ENCODE assay signal across 8 cellular contexts in the genomic region with DNA sequence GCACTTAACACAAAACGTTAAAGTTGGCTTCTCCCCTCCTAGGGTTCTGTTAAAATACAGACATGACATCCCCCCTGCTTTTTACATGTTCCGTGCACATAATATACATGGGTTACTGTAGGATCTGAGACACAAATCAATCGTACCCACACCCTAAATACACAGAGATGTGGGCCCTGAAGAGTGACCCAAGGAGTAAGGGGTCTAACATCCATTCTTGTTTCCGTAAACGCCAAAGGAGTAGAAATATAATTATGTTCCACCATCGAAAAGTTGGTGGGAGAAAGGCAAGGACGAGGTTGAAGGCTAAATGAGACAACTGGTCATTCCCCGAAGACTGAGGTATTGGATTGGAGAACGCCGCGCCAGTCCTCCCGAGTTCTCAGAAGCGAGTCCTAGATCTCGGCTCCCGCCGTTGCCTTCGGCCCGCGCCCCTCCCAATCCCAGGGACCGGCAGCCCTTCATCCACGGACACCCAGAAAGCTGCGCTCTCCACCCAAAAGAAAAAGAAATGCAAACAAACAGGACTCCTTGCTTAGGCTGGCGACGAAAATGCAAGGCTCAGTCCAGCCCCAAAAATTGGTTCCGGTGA. TPM values are rescaled to one million over a fixed set of nuclear protein-coding genes. Genes with fewer than 3 reads are reported as not detected.
DNase-seq lines count a peak whose midpoint lies in the region; ATAC-seq and TF ChIP-seq lines count a peak whose summit lies in the region.

No MANE protein-coding gene starts in this region.

- no peak overlapping the region for H3K27ac ChIP-seq in CD4-positive, CD25-positive, alpha-beta regulatory T cell (ENCODE audit: insufficient read depth, low read length, poor library complexity, severe bottlenecking)
- no peak overlapping the region; the same call in 1 of the 2 replicates for H3K27ac ChIP-seq in Panc1 (ENCODE audit: low read length)
- no peak overlapping the region for H3K27ac ChIP-seq in esophagus squamous epithelium
- H3K27ac ChIP-seq in osteoblast (ENCODE audit: low read depth, low read length) = peak overlapping the region; percentile 85
- no peak overlapping the region for H3K27ac ChIP-seq in left lung

- CTCF ChIA-PET in Panc1 (lab: Charles Lee) = interaction anchor here (0.5 kb wide), 1 partner anchor 74 kb away, joined by 4 read pairs; no protein-coding TSS in a partner anchor

- peaks cover 4 to 47% (median 16%) of the 10 kb centered on the region in 4 donors for H3K4me1 Mint-ChIP-seq in CD4-positive, CD25-positive, alpha-beta regulatory T cell

- H3K27me3 ChIP-seq in CD4-positive, CD25-positive, alpha-beta regulatory T cell (ENCODE audit: control insufficient read depth, insufficient read depth, low read length) = peaks cover 47% of the 10 kb centered on the region
- H3K27me3 ChIP-seq in Panc1 (ENCODE audit: control insufficient read depth, insufficient read depth, low read length) (no peaks in the 10 kb centered on the region; the same call in 1 of the 2 replicates), esophagus squamous epithelium (peaks cover 27 to 100% (median 76%) of the 10 kb centered on the region in 4 donors), osteoblast (ENCODE audit: insufficient read depth, low read length) (no peaks in the 10 kb centered on the region), left lung (peaks cover 100% of the 10 kb centered on the region in 2 donors)

- intact Hi-C loops in Panc1 (cut with micrococcal nuclease; ENCODE audit: unreplicated experiment) (no loop called here), esophagus squamous epithelium (cut with DNase I) (no loop called here), mucosa of descending colon (cut with DNase I, micrococcal nuclease) (no loop called here), left lung (cut with DNase I) (no loop called here)

- no peak overlapping the region for H3K27ac Mint-ChIP-seq in CD4-positive, CD25-positive, alpha-beta regulatory T cell

- H3K4me1 ChIP-seq in CD4-positive, CD25-positive, alpha-beta regulatory T cell (ENCODE audit: control insufficient read depth, insufficient read depth, low read length, poor library complexity, severe bottlenecking) = no peaks in the 10 kb centered on the region
- H3K4me1 ChIP-seq in Panc1 (ENCODE audit: control insufficient read depth, insufficient read depth, low read length) (0 out of 2 replicates have a peak, but pooled peaks cover 5% of the 10 kb centered on the region), esophagus squamous epithelium (peaks cover 12 to 53% (median 23%) of the 10 kb centered on the region in 3 donors), osteoblast (ENCODE audit: insufficient read depth, low read length) (peaks cover 29% of the 10 kb centered on the region), mucosa of descending colon (ENCODE audit: low read depth) (peaks cover 18% of the 10 kb centered on the region), left lung (peaks cover 0 to 40% of the 10 kb centered on the region in 2 donors)

- no peak overlapping the region for H3K4me3 ChIP-seq in CD4-positive, CD25-positive, alpha-beta regulatory T cell (ENCODE audit: low read depth, low read length)
- peak overlapping the region; percentile 45 to 48 for H3K4me3 ChIP-seq in Panc1 (ENCODE audit: low read depth in 2 of 2, low read length in 2 of 2)
- H3K4me3 ChIP-seq in esophagus squamous epithelium = peak overlapping the region; percentile 27 to 64 (median 38)
- H3K4me3 ChIP-seq in osteoblast (ENCODE audit: insufficient read depth, low read length) = peak overlapping the region; percentile 81
- H3K4me3 ChIP-seq in mucosa of descending colon = no peak overlapping the region
- peak overlapping the region in 1 of 2 donors; percentile 23 for H3K4me3 ChIP-seq in left lung

- peaks cover 0 to 13% (median 0%) of the 10 kb centered on the region in 7 donors for H3K9me3 Mint-ChIP-seq in CD4-positive, CD25-positive, alpha-beta regulatory T cell

- H3K36me3 Mint-ChIP-seq in CD4-positive, CD25-positive, alpha-beta regulatory T cell = no peaks in the 10 kb centered on the region

- H3K4me2 ChIP-seq in osteoblast (ENCODE audit: insufficient read depth, low read length) = peak overlapping the region; percentile 97

- WGBS in esophagus squamous epithelium, 2 donors = 13 to 17% methylated on average over 22 to 24 of the region's 25 CpGs

- BruUV-seq in Panc1 (replicated peaks; lab: Mats Ljungman, UMichigan) = no TSS peak

- peaks cover 3% of the 10 kb centered on the region for H4K20me1 ChIP-seq in osteoblast (ENCODE audit: insufficient read depth, low read length)

- peak overlapping the region in 3 of 4 donors; percentile 5 to 76 (median 74) for H3K4me3 Mint-ChIP-seq in CD4-positive, CD25-positive, alpha-beta regulatory T cell

- H3K27me3 Mint-ChIP-seq in CD4-positive, CD25-positive, alpha-beta regulatory T cell = peaks cover 97% of the 10 kb centered on the region

- ATAC-seq in CD4-positive, CD25-positive, alpha-beta regulatory T cell (ENCODE audit: low read depth in 2 of 2) = no peak
- ATAC-seq in Panc1 = peak; percentile 68
- no peak for ATAC-seq in mucosa of descending colon
- no peak for ATAC-seq in activated CD4-positive, CD25-positive, alpha-beta regulatory T cell treated with anti-CD3 and anti-CD28 coated beads, Interleukin-2, amount 50 U/mL, for 24 hours
- no peak for ATAC-seq in left lung
- ATAC-seq in GM19395 (IDR thresholded peaks at IDR 0.05; ENCODE audit: unreplicated experiment) = no peak

- H3K36me3 ChIP-seq in CD4-positive, CD25-positive, alpha-beta regulatory T cell (ENCODE audit: control insufficient read depth, insufficient read depth, low read length) = no peaks in the 10 kb centered on the region
- H3K36me3 ChIP-seq in Panc1 (ENCODE audit: control insufficient read depth, insufficient read depth, low read length) (no peaks in the 10 kb centered on the region), esophagus squamous epithelium (no peaks in the 10 kb centered on the region), osteoblast (ENCODE audit: insufficient read depth, low read length) (no peaks in the 10 kb centered on the region), mucosa of descending colon (ENCODE audit: low read depth) (no peaks in the 10 kb centered on the region), left lung (no peaks in the 10 kb centered on the region)

- no peak for TF ChIP-seq POLR2A in esophagus squamous epithelium (IDR thresholded peaks at IDR 0.05)

- H3K9me3 ChIP-seq in CD4-positive, CD25-positive, alpha-beta regulatory T cell (ENCODE audit: control insufficient read depth in 2 of 2, low read length in 2 of 2) = peaks cover 0 to 4% of the 10 kb centered on the region in 2 experiments
- no peaks in the 10 kb centered on the region for H3K9me3 ChIP-seq in Panc1 (ENCODE audit: control insufficient read depth, insufficient read depth, low read depth, low read length)
- peaks cover 0 to 9% (median 0%) of the 10 kb centered on the region in 3 donors for H3K9me3 ChIP-seq in esophagus squamous epithelium
- no peaks in the 10 kb centered on the region for H3K9me3 ChIP-seq in osteoblast (ENCODE audit: low read depth, low read length)
- no peaks in the 10 kb centered on the region for H3K9me3 ChIP-seq in mucosa of descending colon
- no peaks in the 10 kb centered on the region for H3K9me3 ChIP-seq in left lung

- TF ChIP-seq CTCF in Panc1 (IDR thresholded peaks at IDR 0.05) (no peak), esophagus squamous epithelium (IDR thresholded peaks at IDR 0.05) (no peak), osteoblast (IDR thresholded peaks at IDR 0.05; ENCODE audit: extremely low read depth, low read depth, low read length) (no peak), mucosa of descending colon (IDR thresholded peaks at IDR 0.05) (no peak), left lung (IDR thresholded peaks at IDR 0.05) (no peak)

- in situ Hi-C loops in Panc1 (cut with HindIII; ENCODE audit: low pct_unique_long_range_greater_than_20kb, low sequenced_read_pairs) = no loop called here

- peaks cover 58% of the 10 kb centered on the region for H3K79me2 ChIP-seq in osteoblast (ENCODE audit: insufficient read depth, low read length)

- H2AFZ ChIP-seq in osteoblast (ENCODE audit: low read length) = peak overlapping the region; percentile 5

- POLR2A ChIA-PET in Panc1 (lab: Charles Lee) = no interaction called here

- no peak for DNase-seq in CD4-positive, CD25-positive, alpha-beta regulatory T cell
- DNase-seq in Panc1 (ENCODE audit: low read depth, low spot score) (no peak), esophagus squamous epithelium (lab: John Stamatoyannopoulos, UW) (no peak), osteoblast (ENCODE audit: insufficient read length, low spot score, missing footprints) (no peak), mucosa of descending colon (no peak), left lung (no peak)

RNA-seq across cellular contexts. Expression of a gene that starts 1.2 kb away (rescaled TPM):
- total RNA-seq in CD4-positive, CD25-positive, alpha-beta regulatory T cell = not detected
- polyA plus RNA-seq in CD4-positive, CD25-positive, alpha-beta regulatory T cell = not detected
- 1.9 TPM for total RNA-seq in Panc1 (2021; ENCODE audit: unreplicated experiment)
- 1.8 TPM for polyA plus RNA-seq in Panc1 (2012; ENCODE audit: insufficient read length)
- total RNA-seq in esophagus squamous epithelium = under 1 TPM in 2 of 4 donors, not detected in 2; 0.15 to 0.19 TPM
- total RNA-seq in osteoblast = 38.0 and 44.5 TPM in 2 replicates
- total RNA-seq in mucosa of descending colon = not detected
- 1 to 10 TPM in 1 of 2 donors, under 1 TPM in 1; 0.50 to 1.0 TPM for total RNA-seq in left lung

Comparison
In these comparisons a context has a peak if more than half of its experiments do, and no peak if none do; other contexts are left out.
1. H3K4me3 ChIP-seq: peak in Panc1 (2 of 2), esophagus squamous epithelium (4 of 4) and osteoblast (single experiment); none in CD4-positive, CD25-positive, alpha-beta regulatory T cell (single experiment) and mucosa of descending colon (single experiment).
2. RNA of a gene that starts 1.2 kb away (total RNA-seq): 38.0 to 44.5 TPM in osteoblast; 1.9 TPM in Panc1 (single experiment), 0.50 to 1.0 TPM in left lung, 0.15 to 0.19 TPM in esophagus squamous epithelium, not detected in mucosa of descending colon and not detected in CD4-positive, CD25-positive, alpha-beta regulatory T cell (single experiment); every median in the first group is over 10 times any median in the second.